In genomic region chr5:150339165-150339564, GRCh38 we compare ENCODE assay signal across 16 cellular contexts. TPM values are rescaled to one million over a fixed set of nuclear protein-coding genes. Genes with fewer than 3 reads are reported as not detected.
DNase-seq lines count a peak whose midpoint lies in the region; ATAC-seq lines count a peak whose summit lies in the region.
"Had no signal": no experiment of that assay in that cellular context is flagged by ENCODE, and none has a peak within 500 bp of the region (broad histone marks: within the 10 kb centered on the region; RNA-seq: fewer than 3 reads in every experiment).

No MANE protein-coding gene starts in this region.

- H2BK15ac ChIP-seq in neuronal stem cell (ENCODE audit: low read length), result no peak overlapping the region

- H4K8ac ChIP-seq in neuronal stem cell (ENCODE audit: low read depth, low read length), result no peak overlapping the region

- no peak overlapping the region for H3K4me2 ChIP-seq in neuronal stem cell (ENCODE audit: insufficient read depth, low read length, poor library complexity, severe bottlenecking)
- H3K4me2 ChIP-seq: PC-9 had no signal

- peak in 8 of 14 donors; percentile 16 to 71 (median 36) for DNase-seq in C1 segment of cervical spinal cord (lab: John Stamatoyannopoulos, UW)
- DNase-seq in NCI-H146 treated with DMSO at 0.1 percent for 48 hours (lab: John Stamatoyannopoulos, UW; ENCODE audit: unreplicated experiment), result peak; percentile 10
- DNase-seq in neuronal stem cell (ENCODE audit: low spot score), result no peak
- no peak for DNase-seq in Kasumi-1 (lab: John Stamatoyannopoulos, UW)
- no peak for DNase-seq in NCI-H2196 (lab: John Stamatoyannopoulos, UW; ENCODE audit: unreplicated experiment)
- no peak for DNase-seq in posterior vena cava (ENCODE audit: low spot score)
- DNase-seq: heart right ventricle; left cardiac atrium; NCI-H226; PC-9; stimulated activated CD4-positive, alpha-beta T cell treated with anti-CD3 and anti-CD28 coated beads, Interleukin-2, amount 100 ng/mL, for 24 hours; SW 1271; tibial artery had no signal

- no peak overlapping the region for H3K9ac ChIP-seq in neuronal stem cell (ENCODE audit: low read depth, low read length, poor library complexity)

- H3K27ac ChIP-seq in cingulate gyrus (ENCODE audit: low read depth, low read length) (peak overlapping the region; percentile 94), neuronal stem cell (replicated peaks; ENCODE audit: low read length) (no peak overlapping the region)
- H3K27ac ChIP-seq: coronary artery, heart right ventricle, PC-9, tibial artery had no signal

- H3K79me1 ChIP-seq in neuronal stem cell (ENCODE audit: low read depth, low read length), result no peaks in the 10 kb centered on the region

- H2BK120ac ChIP-seq in neuronal stem cell (ENCODE audit: low read depth, low read length), result no peak overlapping the region

- no peak overlapping the region for H2BK12ac ChIP-seq in neuronal stem cell (ENCODE audit: low read length)

- H2AFZ ChIP-seq in neuronal stem cell (ENCODE audit: low read length), result peak overlapping the region; percentile 80
- H2AFZ ChIP-seq: PC-9 had no signal

- no peak overlapping the region for H3K4ac ChIP-seq in neuronal stem cell (ENCODE audit: low read length)

- H3K9me3 ChIP-seq in neuronal stem cell (replicated peaks in 1 of 2; ENCODE audit: control insufficient read depth in 2 of 2, insufficient read depth in 1 of 2, low read depth in 1 of 2, low read length in 2 of 2), result peaks cover 0 to 1% of the 10 kb centered on the region in 2 donors
- H3K9me3 ChIP-seq: heart right ventricle, tibial artery had no signal

- peaks cover 2 to 10% of the 10 kb centered on the region in 2 donors for H3K4me1 ChIP-seq in neuronal stem cell (ENCODE audit: control insufficient read depth in 2 of 2, insufficient read depth in 1 of 2, low read depth in 1 of 2, low read length in 2 of 2)
- H3K4me1 ChIP-seq: heart right ventricle, tibial artery had no signal

- no peak overlapping the region for H3K4me3 ChIP-seq in neuronal stem cell (ENCODE audit: low read length in 2 of 2)
- H3K4me3 ChIP-seq: coronary artery, heart right ventricle, PC-9, tibial artery had no signal

- H3K14ac ChIP-seq in neuronal stem cell (ENCODE audit: low read length), result no peak overlapping the region

- WGBS in neuronal stem cell (ENCODE audit: extremely low coverage in 2 of 2, insufficient read length in 2 of 2, insufficient replicate concordance in 1 of 2), 2 donors, result no CpG with 5 or more reads among the region's 5 CpGs

- no peaks in the 10 kb centered on the region for H3K27me3 ChIP-seq in neuronal stem cell (ENCODE audit: control insufficient read depth in 3 of 3, insufficient read depth in 3 of 3, low read depth in 1 of 3, low read length in 3 of 3)
- H3K27me3 ChIP-seq: heart right ventricle, tibial artery had no signal

- H4K91ac ChIP-seq in neuronal stem cell (ENCODE audit: low read depth, low read length, poor library complexity), result no peak overlapping the region

- no peak overlapping the region for H3K18ac ChIP-seq in neuronal stem cell (ENCODE audit: low read length)

- H2AK5ac ChIP-seq in neuronal stem cell (ENCODE audit: low read depth, low read length), result no peak overlapping the region

- intact Hi-C loops in posterior vena cava (cut with DNase I), result no loop called here

- ATAC-seq in HG03571 (IDR thresholded peaks at IDR 0.05; ENCODE audit: unreplicated experiment), result no peak
- ATAC-seq: heart right ventricle, left cardiac atrium had no signal

- no peaks in the 10 kb centered on the region for H3K36me3 ChIP-seq in neuronal stem cell (replicated peaks in 1 of 2; ENCODE audit: control insufficient read depth in 2 of 2, insufficient read depth in 2 of 2, low read length in 2 of 2)
- H3K36me3 ChIP-seq: heart right ventricle, tibial artery had no signal

- no peak overlapping the region for H3K23ac ChIP-seq in neuronal stem cell (ENCODE audit: low read depth, low read length, poor library complexity)

- H2BK5ac ChIP-seq in neuronal stem cell (ENCODE audit: low read length), result no peak overlapping the region

RNA-seq across cellular contexts. Expression of gene TCOF1, which starts 18.3 kb away (rescaled TPM):
- polyA plus RNA-seq in neuronal stem cell (2013, experiment 1 of 2), result 32.1 TPM
- 32.7 TPM for polyA plus RNA-seq in neuronal stem cell (2013, experiment 2 of 2)
- 10 to 100 TPM; 19.2 to 24.4 TPM for total RNA-seq in posterior vena cava

RNA-seq across cellular contexts. Expression of gene ARSI, which starts 36.5 kb away (rescaled TPM):
- polyA plus RNA-seq in neuronal stem cell (2013, experiment 1 of 2), result 2.6 TPM
- polyA plus RNA-seq in neuronal stem cell (2013, experiment 2 of 2), result 2.5 TPM
- 1 to 10 TPM; 1.3 to 1.9 TPM for total RNA-seq in posterior vena cava

RNA-seq across cellular contexts. Expression of gene CAMK2A, which starts 49.6 kb away (rescaled TPM):
- polyA plus RNA-seq in neuronal stem cell (2013, experiment 1 of 2), result 0.49 TPM
- 0.58 TPM for polyA plus RNA-seq in neuronal stem cell (2013, experiment 2 of 2)
- total RNA-seq in posterior vena cava, result under 1 TPM; 0.23 to 0.29 TPM

Comparison
In these comparisons a context has a peak if more than half of its experiments do, and no peak if none do; other contexts are left out.
1. DNase-seq: peak in C1 segment of cervical spinal cord (8 of 14) and NCI-H146 treated with DMSO at 0.1 percent for 48 hours (single experiment); none in neuronal stem cell (single experiment), Kasumi-1 (0 of 2), NCI-H2196 (single experiment) and posterior vena cava (single experiment).